ENCODE assay signal across 1 cellular context in the genomic region with DNA sequence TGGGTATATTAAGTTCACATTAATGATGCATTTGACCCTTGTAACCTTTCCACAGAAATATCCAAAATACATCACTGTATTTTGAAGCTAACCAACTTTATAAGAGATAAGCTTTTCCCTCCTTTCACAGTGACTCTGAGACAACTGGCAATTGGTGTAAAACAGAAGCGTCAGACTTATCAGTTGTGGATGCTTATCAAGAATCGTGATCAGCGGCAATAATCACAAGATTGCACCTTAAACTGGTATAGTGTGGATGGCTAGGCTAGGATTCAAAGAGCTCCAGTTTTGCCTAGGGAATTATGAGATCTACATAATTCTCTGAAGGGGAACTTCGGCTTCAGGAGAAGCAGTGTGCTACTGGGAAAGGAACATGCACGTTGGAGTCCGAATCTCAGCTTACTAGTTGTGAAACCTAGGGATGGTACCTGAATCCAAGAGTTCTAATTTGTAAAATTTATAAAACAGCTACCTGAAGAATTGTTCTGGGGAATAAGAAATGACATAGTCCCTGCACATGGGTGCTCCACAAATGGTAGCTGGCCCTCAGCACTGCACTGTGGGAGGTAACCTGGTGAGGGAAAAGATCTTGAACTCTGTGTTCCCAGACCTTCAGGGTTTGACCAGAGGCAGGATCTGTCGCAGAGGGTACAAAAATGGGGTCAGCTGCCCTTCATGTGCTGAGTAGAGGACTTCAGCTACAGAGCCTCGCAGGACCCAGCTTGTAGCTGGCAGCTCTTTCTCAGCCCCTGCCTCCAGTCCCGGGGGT.
TF ChIP-seq lines count a peak whose summit lies in the region.

No MANE protein-coding gene starts in this region.

TF ChIP-seq in K562, 482 proteins besides CTCF, POLR2A, EP300 and RAD21 (continued from another document):
- TF ChIP-seq, protein P1, sequence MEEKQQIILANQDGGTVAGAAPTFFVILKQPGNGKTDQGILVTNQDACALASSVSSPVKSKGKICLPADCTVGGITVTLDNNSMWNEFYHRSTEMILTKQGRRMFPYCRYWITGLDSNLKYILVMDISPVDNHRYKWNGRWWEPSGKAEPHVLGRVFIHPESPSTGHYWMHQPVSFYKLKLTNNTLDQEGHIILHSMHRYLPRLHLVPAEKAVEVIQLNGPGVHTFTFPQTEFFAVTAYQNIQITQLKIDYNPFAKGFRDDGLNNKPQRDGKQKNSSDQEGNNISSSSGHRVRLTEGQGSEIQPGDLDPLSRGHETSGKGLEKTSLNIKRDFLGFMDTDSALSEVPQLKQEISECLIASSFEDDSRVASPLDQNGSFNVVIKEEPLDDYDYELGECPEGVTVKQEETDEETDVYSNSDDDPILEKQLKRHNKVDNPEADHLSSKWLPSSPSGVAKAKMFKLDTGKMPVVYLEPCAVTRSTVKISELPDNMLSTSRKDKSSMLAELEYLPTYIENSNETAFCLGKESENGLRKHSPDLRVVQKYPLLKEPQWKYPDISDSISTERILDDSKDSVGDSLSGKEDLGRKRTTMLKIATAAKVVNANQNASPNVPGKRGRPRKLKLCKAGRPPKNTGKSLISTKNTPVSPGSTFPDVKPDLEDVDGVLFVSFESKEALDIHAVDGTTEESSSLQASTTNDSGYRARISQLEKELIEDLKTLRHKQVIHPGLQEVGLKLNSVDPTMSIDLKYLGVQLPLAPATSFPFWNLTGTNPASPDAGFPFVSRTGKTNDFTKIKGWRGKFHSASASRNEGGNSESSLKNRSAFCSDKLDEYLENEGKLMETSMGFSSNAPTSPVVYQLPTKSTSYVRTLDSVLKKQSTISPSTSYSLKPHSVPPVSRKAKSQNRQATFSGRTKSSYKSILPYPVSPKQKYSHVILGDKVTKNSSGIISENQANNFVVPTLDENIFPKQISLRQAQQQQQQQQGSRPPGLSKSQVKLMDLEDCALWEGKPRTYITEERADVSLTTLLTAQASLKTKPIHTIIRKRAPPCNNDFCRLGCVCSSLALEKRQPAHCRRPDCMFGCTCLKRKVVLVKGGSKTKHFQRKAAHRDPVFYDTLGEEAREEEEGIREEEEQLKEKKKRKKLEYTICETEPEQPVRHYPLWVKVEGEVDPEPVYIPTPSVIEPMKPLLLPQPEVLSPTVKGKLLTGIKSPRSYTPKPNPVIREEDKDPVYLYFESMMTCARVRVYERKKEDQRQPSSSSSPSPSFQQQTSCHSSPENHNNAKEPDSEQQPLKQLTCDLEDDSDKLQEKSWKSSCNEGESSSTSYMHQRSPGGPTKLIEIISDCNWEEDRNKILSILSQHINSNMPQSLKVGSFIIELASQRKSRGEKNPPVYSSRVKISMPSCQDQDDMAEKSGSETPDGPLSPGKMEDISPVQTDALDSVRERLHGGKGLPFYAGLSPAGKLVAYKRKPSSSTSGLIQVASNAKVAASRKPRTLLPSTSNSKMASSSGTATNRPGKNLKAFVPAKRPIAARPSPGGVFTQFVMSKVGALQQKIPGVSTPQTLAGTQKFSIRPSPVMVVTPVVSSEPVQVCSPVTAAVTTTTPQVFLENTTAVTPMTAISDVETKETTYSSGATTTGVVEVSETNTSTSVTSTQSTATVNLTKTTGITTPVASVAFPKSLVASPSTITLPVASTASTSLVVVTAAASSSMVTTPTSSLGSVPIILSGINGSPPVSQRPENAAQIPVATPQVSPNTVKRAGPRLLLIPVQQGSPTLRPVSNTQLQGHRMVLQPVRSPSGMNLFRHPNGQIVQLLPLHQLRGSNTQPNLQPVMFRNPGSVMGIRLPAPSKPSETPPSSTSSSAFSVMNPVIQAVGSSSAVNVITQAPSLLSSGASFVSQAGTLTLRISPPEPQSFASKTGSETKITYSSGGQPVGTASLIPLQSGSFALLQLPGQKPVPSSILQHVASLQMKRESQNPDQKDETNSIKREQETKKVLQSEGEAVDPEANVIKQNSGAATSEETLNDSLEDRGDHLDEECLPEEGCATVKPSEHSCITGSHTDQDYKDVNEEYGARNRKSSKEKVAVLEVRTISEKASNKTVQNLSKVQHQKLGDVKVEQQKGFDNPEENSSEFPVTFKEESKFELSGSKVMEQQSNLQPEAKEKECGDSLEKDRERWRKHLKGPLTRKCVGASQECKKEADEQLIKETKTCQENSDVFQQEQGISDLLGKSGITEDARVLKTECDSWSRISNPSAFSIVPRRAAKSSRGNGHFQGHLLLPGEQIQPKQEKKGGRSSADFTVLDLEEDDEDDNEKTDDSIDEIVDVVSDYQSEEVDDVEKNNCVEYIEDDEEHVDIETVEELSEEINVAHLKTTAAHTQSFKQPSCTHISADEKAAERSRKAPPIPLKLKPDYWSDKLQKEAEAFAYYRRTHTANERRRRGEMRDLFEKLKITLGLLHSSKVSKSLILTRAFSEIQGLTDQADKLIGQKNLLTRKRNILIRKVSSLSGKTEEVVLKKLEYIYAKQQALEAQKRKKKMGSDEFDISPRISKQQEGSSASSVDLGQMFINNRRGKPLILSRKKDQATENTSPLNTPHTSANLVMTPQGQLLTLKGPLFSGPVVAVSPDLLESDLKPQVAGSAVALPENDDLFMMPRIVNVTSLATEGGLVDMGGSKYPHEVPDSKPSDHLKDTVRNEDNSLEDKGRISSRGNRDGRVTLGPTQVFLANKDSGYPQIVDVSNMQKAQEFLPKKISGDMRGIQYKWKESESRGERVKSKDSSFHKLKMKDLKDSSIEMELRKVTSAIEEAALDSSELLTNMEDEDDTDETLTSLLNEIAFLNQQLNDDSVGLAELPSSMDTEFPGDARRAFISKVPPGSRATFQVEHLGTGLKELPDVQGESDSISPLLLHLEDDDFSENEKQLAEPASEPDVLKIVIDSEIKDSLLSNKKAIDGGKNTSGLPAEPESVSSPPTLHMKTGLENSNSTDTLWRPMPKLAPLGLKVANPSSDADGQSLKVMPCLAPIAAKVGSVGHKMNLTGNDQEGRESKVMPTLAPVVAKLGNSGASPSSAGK (IDR thresholded peaks at IDR 0.05) = peak; percentile 14; the same call in 1 of the 2 replicates
- TF ChIP-seq, protein P2, sequence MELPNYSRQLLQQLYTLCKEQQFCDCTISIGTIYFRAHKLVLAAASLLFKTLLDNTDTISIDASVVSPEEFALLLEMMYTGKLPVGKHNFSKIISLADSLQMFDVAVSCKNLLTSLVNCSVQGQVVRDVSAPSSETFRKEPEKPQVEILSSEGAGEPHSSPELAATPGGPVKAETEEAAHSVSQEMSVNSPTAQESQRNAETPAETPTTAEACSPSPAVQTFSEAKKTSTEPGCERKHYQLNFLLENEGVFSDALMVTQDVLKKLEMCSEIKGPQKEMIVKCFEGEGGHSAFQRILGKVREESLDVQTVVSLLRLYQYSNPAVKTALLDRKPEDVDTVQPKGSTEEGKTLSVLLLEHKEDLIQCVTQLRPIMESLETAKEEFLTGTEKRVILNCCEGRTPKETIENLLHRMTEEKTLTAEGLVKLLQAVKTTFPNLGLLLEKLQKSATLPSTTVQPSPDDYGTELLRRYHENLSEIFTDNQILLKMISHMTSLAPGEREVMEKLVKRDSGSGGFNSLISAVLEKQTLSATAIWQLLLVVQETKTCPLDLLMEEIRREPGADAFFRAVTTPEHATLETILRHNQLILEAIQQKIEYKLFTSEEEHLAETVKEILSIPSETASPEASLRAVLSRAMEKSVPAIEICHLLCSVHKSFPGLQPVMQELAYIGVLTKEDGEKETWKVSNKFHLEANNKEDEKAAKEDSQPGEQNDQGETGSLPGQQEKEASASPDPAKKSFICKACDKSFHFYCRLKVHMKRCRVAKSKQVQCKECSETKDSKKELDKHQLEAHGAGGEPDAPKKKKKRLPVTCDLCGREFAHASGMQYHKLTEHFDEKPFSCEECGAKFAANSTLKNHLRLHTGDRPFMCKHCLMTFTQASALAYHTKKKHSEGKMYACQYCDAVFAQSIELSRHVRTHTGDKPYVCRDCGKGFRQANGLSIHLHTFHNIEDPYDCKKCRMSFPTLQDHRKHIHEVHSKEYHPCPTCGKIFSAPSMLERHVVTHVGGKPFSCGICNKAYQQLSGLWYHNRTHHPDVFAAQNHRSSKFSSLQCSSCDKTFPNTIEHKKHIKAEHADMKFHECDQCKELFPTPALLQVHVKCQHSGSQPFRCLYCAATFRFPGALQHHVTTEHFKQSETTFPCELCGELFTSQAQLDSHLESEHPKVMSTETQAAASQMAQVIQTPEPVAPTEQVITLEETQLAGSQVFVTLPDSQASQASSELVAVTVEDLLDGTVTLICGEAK (IDR thresholded peaks at IDR 0.05) = peak; percentile 74
- TF ChIP-seq, protein P2 (CRISPR knock-in tag; IDR thresholded peaks at IDR 0.05) = no peak
- TF ChIP-seq CREB1 (IDR thresholded peaks at IDR 0.05) = no peak
- no peak for TF ChIP-seq CREB1 (CRISPR knock-in tag; IDR thresholded peaks at IDR 0.05)
- no peak for TF ChIP-seq TEAD2 (tag; IDR thresholded peaks at IDR 0.05)
- TF ChIP-seq KDM5B (IDR thresholded peaks at IDR 0.05; ENCODE audit: insufficient replicate concordance, low read depth, low read length) = no peak
- 0 out of 4 replicates have a peak, but pooled peaks of 1 of the 2 experiments have one; percentile 12 for TF ChIP-seq RCOR1 (IDR thresholded peaks at IDR 0.05; ENCODE audit: borderline replicate concordance in 1 of 2, low read depth in 2 of 2, low read length in 2 of 2)
- TF ChIP-seq, protein P3, sequence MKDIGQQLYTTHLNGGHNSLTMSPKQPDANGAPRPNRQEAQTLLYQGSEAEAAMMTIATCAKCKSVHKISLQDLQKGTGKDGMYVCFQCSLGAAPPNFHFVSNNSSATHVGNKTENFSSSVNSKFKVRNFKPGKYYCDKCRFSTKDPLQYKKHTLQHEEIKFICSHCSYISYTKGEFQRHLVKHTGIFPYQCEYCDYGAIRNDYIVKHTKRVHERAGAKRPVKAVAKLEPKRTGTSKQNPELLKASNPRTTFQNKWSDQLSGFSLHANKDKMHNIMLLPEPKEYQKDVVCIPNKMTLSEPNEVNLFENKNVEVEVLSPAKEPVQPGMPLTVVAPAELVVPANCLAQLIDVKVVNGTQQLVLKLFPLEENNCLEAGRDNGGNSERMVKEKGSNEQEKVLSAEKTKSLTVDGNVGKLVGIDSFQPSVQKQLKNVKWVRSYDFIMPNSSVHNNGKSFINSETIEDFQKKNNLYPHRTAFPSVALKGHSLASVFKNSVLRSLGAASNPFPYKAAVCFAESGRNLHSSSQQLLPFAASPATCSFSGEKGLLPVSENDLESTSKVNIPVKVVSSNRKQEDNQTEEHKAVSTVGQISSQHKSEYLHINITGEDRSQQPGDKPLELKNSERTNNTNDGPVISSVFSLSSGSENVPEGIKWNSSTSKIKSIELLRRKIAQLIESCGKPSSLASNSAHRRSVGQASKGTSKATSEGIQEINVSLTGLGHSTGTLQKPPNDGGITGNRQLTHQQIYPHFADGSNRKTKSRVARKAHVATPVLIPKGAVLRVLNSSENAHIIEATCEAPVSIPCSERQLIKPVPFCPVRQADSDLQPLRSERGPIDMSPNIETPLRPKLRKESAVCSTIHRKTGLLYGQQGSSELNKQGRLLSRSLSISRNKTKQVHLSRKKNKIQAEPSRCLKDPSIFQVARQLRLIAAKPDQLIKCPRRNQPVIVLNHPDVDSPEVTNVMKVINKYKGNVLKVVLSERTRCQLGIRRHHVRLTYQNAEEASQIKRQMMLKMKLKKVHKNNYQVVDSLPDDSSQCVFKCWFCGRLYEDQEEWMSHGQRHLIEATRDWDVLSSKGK (CRISPR knock-in tag; IDR thresholded peaks at IDR 0.05) = no peak
- TF ChIP-seq, protein P4, sequence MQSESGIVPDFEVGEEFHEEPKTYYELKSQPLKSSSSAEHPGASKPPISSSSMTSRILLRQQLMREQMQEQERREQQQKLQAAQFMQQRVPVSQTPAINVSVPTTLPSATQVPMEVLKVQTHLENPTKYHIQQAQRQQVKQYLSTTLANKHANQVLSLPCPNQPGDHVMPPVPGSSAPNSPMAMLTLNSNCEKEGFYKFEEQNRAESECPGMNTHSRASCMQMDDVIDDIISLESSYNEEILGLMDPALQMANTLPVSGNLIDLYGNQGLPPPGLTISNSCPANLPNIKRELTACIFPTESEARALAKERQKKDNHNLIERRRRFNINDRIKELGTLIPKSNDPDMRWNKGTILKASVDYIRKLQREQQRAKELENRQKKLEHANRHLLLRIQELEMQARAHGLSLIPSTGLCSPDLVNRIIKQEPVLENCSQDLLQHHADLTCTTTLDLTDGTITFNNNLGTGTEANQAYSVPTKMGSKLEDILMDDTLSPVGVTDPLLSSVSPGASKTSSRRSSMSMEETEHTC (IDR thresholded peaks at IDR 0.05) = no peak
- 0 out of 2 replicates have a peak, but pooled peaks have one; percentile 16 for TF ChIP-seq DPF2 (IDR thresholded peaks at IDR 0.05)
- 0 out of 4 replicates have a peak, but pooled peaks of 1 of the 2 experiments have one; percentile 15 for TF ChIP-seq MAZ (CRISPR knock-in tag; conservative IDR thresholded peaks at IDR 0.05 in 1 of 2, IDR thresholded peaks at IDR 0.05 in 1 of 2)
- TF ChIP-seq, protein P5, sequence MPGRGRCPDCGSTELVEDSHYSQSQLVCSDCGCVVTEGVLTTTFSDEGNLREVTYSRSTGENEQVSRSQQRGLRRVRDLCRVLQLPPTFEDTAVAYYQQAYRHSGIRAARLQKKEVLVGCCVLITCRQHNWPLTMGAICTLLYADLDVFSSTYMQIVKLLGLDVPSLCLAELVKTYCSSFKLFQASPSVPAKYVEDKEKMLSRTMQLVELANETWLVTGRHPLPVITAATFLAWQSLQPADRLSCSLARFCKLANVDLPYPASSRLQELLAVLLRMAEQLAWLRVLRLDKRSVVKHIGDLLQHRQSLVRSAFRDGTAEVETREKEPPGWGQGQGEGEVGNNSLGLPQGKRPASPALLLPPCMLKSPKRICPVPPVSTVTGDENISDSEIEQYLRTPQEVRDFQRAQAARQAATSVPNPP (IDR thresholded peaks at IDR 0.05; ENCODE audit: borderline replicate concordance, insufficient read depth, insufficient read length) = no peak
- no peak for TF ChIP-seq TCF7L2 (IDR thresholded peaks at IDR 0.05; ENCODE audit: low read depth, low read length)
- no peak for TF ChIP-seq ZNF121 (CRISPR knock-in tag; conservative IDR thresholded peaks at IDR 0.05)
- TF ChIP-seq SMARCA4 (IDR thresholded peaks at IDR 0.05) = 0 out of 2 replicates have a peak, but pooled peaks have one; percentile 12
- no peak for TF ChIP-seq ZNF24 (IDR thresholded peaks at IDR 0.05)
- no peak for TF ChIP-seq SIN3B (IDR thresholded peaks at IDR 0.05; ENCODE audit: low read depth)
